11 cellular contexts compared by ENCODE assay signal in genomic region chr16:73019456-73020362, GRCh38. TPM values are rescaled to one million over a fixed set of nuclear protein-coding genes. Genes with fewer than 3 reads are reported as not detected.
DNase-seq lines count a peak whose midpoint lies in the region; ATAC-seq and TF ChIP-seq lines count a peak whose summit lies in the region.
"Had no signal": no experiment of that assay in that cellular context is flagged by ENCODE, and none has a peak within 500 bp of the region (broad histone marks: within the 10 kb centered on the region; RNA-seq: fewer than 3 reads in every experiment).

No MANE protein-coding gene starts in this region.

- no TSS peak for BruUV-seq in MCF 10A (replicated peaks; lab: Mats Ljungman, UMichigan)
- no TSS peak for BruUV-seq in mammary epithelial cell (replicated peaks; lab: Mats Ljungman, UMichigan)

- H2AFZ ChIP-seq in mammary epithelial cell (ENCODE audit: low read depth, low read length): no peak overlapping the region

- peak overlapping the region; percentile 10 for H3K27ac Mint-ChIP-seq in MCF 10A (ENCODE audit: low read depth, unreplicated experiment)
- no peak overlapping the region for H3K27ac Mint-ChIP-seq in effector memory CD8-positive, alpha-beta T cell
- H3K27ac Mint-ChIP-seq in T-helper 2 cell treated with Interferon-gamma antibody and Interleukin-4, amounts not matched to agents 5 μg/mL and 100 μg/mL, for 36 hours: no peak overlapping the region

- dilution Hi-C loops in mammary epithelial cell (cut with HindIII; ENCODE audit: low sequenced_read_pairs): no loop called here

- peaks cover 17% of the 10 kb centered on the region for H4K20me1 ChIP-seq in mammary epithelial cell (ENCODE audit: insufficient read depth, low read length)
- H4K20me1 ChIP-seq: BLaER1 had no signal

- no peak overlapping the region for H3K27ac ChIP-seq in mammary epithelial cell (ENCODE audit: insufficient read depth, low read depth, low read length)
- H3K27ac ChIP-seq in aorta (ENCODE audit: low read depth in 1 of 2, low read length in 2 of 2): peak overlapping the region; percentile 0 to 15
- H3K27ac ChIP-seq: BLaER1, HL-60 had no signal

- TF ChIP-seq CTCF in MCF 10A (IDR thresholded peaks at IDR 0.05; ENCODE audit: unreplicated experiment): no peak
- TF ChIP-seq CTCF in mammary epithelial cell (conservative IDR thresholded peaks at IDR 0.05 in 1 of 2, IDR thresholded peaks at IDR 0.05 in 1 of 2; ENCODE audit: extremely low read depth in 1 of 2, insufficient read depth in 1 of 2, low read depth in 1 of 2, low read length in 2 of 2): no peak
- TF ChIP-seq CTCF in cardiac fibroblast (IDR thresholded peaks at IDR 0.05; ENCODE audit: low read depth, low read length): no peak

- H3K4me3 ChIP-seq in mammary epithelial cell (replicated peaks in 1 of 3; ENCODE audit: insufficient read depth in 1 of 3, low read depth in 2 of 3, low read length in 3 of 3) (no peak overlapping the region), cardiac fibroblast (replicated peaks in 1 of 2; ENCODE audit: low read depth in 2 of 2, low read length in 2 of 2) (peak overlapping the region; percentile 3 to 18), aorta (ENCODE audit: low read length in 2 of 2) (no peak overlapping the region)
- H3K4me3 ChIP-seq: BLaER1 had no signal

- H3K27me3 ChIP-seq in mammary epithelial cell (ENCODE audit: insufficient read depth, low read length) (no peaks in the 10 kb centered on the region), aorta (ENCODE audit: control insufficient read depth in 1 of 2, insufficient read depth in 2 of 2, low read length in 1 of 2) (no peaks in the 10 kb centered on the region)
- H3K27me3 ChIP-seq: BLaER1 had no signal

- H3K9ac ChIP-seq in mammary epithelial cell (ENCODE audit: insufficient read depth, low read length): no peak overlapping the region
- H3K9ac ChIP-seq: BLaER1 had no signal

- CTCF ChIA-PET in MCF 10A (lab: Yijun Ruan, JAX): interaction anchor here (0.6 to 2.4 kb wide), 6 partner anchors 12 to 936 kb away, joined by 3 to 10 read pairs (median 6); no protein-coding TSS in a partner anchor
- CTCF ChIA-PET in mammary epithelial cell (lab: Charles Lee; ENCODE audit: low non-redundant PET): no interaction called here

- POLR2A ChIA-PET in MCF 10A (lab: Yijun Ruan, JAX): interaction anchor here (0.8 to 1.4 kb wide), 3 partner anchors 30 to 36 kb away, joined by 3 read pairs; no protein-coding TSS in a partner anchor

- H3K27me3 Mint-ChIP-seq in MCF 10A (ENCODE audit: insufficient read depth, unreplicated experiment): no peaks in the 10 kb centered on the region
- peaks cover 4 to 14% of the 10 kb centered on the region in 2 donors for H3K27me3 Mint-ChIP-seq in effector memory CD8-positive, alpha-beta T cell
- no peaks in the 10 kb centered on the region for H3K27me3 Mint-ChIP-seq in T-helper 2 cell treated with Interferon-gamma antibody and Interleukin-4, amounts not matched to agents 5 μg/mL and 100 μg/mL, for 36 hours (ENCODE audit: low read depth)

- peak overlapping the region; percentile 45 for H3K4me3 Mint-ChIP-seq in MCF 10A (ENCODE audit: unreplicated experiment)
- H3K4me3 Mint-ChIP-seq in effector memory CD8-positive, alpha-beta T cell: no peak overlapping the region
- H3K4me3 Mint-ChIP-seq in T-helper 2 cell treated with Interferon-gamma antibody and Interleukin-4, amounts not matched to agents 5 μg/mL and 100 μg/mL, for 36 hours: no peak overlapping the region

- in situ Hi-C loops in mammary epithelial cell (cut with MboI; ENCODE audit: low sequenced_read_pairs in 2 of 2): no loop called here

- DNase-seq in MCF 10A (ENCODE audit: unreplicated experiment): peak; percentile 80
- DNase-seq in mammary epithelial cell: no peak
- peak; percentile 85 to 91 for DNase-seq in cardiac fibroblast (ENCODE audit: low read depth in 2 of 2)
- DNase-seq in lung microvascular endothelial cell (ENCODE audit: low read depth in 2 of 2): peak; percentile 36 to 83
- DNase-seq in aorta: no peak
- DNase-seq in effector memory CD8-positive, alpha-beta T cell: no peak
- no peak for DNase-seq in T-helper 2 cell treated with Interferon-gamma antibody and Interleukin-4, amounts not matched to agents 5 μg/mL and 100 μg/mL, for 36 hours (ENCODE audit: low spot score)
- DNase-seq: NK-92 treated with Interleukin-12 subunit alpha and Interleukin-12 subunit beta, amount 100 ng/mL, for 24 hours had no signal

- H3K4me1 ChIP-seq in mammary epithelial cell (ENCODE audit: insufficient read depth, low read length): peaks cover 24% of the 10 kb centered on the region
- H3K4me1 ChIP-seq in aorta (ENCODE audit: control insufficient read depth in 1 of 2, insufficient read depth in 2 of 2, low read length in 2 of 2): peaks cover 4% of the 10 kb centered on the region in 2 donors

- H3K36me3 Mint-ChIP-seq in MCF 10A (ENCODE audit: insufficient read depth, unreplicated experiment): peaks cover 12% of the 10 kb centered on the region
- peaks cover 4% of the 10 kb centered on the region for H3K36me3 Mint-ChIP-seq in effector memory CD8-positive, alpha-beta T cell (ENCODE audit: insufficient read depth)
- H3K36me3 Mint-ChIP-seq in T-helper 2 cell treated with Interferon-gamma antibody and Interleukin-4, amounts not matched to agents 5 μg/mL and 100 μg/mL, for 36 hours (ENCODE audit: low read depth): no peaks in the 10 kb centered on the region

- 94% methylated on average over 13 of the region's 19 CpGs for WGBS in mammary epithelial cell (ENCODE audit: low coverage, missing lambda C conversion rate)
- WGBS in aorta, 2 donors: 20 to 25% methylated on average over 19 of the region's 19 CpGs

- H3K4me1 Mint-ChIP-seq in MCF 10A (ENCODE audit: insufficient read depth, unreplicated experiment): peaks cover 33% of the 10 kb centered on the region
- no peaks in the 10 kb centered on the region for H3K4me1 Mint-ChIP-seq in effector memory CD8-positive, alpha-beta T cell (ENCODE audit: low read depth in 2 of 2)
- no peaks in the 10 kb centered on the region for H3K4me1 Mint-ChIP-seq in T-helper 2 cell treated with Interferon-gamma antibody and Interleukin-4, amounts not matched to agents 5 μg/mL and 100 μg/mL, for 36 hours (ENCODE audit: low read depth)

- no peak overlapping the region for H3K4me2 ChIP-seq in mammary epithelial cell (ENCODE audit: insufficient read depth, low read depth, low read length)
- H3K4me2 ChIP-seq: BLaER1 had no signal

- H3K36me3 ChIP-seq in mammary epithelial cell (ENCODE audit: insufficient read depth, low read length) (no peaks in the 10 kb centered on the region), aorta (ENCODE audit: control insufficient read depth in 1 of 2, insufficient read depth in 2 of 2, low read length in 1 of 2) (no peaks in the 10 kb centered on the region)
- H3K36me3 ChIP-seq: BLaER1 had no signal

- intact Hi-C loops in MCF 10A (cut with micrococcal nuclease): no loop called here
- intact Hi-C loops in mammary epithelial cell (cut with micrococcal nuclease): no loop called here
- intact Hi-C loops in aorta (cut with DNase I): loop anchor here in 1 of 2 donors (5.0 kb wide), 1 partner anchor 32 kb away; no protein-coding TSS in a partner anchor

- ATAC-seq in aorta (ENCODE audit: low FRiP score) (peak; percentile 47), HG03432 (IDR thresholded peaks at IDR 0.05; ENCODE audit: unreplicated experiment) (no peak)
- ATAC-seq in effector memory CD8-positive, alpha-beta T cell (replicated peaks): no peak

- peaks cover 61% of the 10 kb centered on the region for H3K79me2 ChIP-seq in mammary epithelial cell (ENCODE audit: insufficient read depth, low read length)

- H3K9me3 ChIP-seq in mammary epithelial cell (replicated peaks; ENCODE audit: insufficient read depth, low read length): no peaks in the 10 kb centered on the region
- no peaks in the 10 kb centered on the region for H3K9me3 ChIP-seq in aorta (ENCODE audit: control insufficient read depth, low read length)

- H3K9me3 Mint-ChIP-seq in MCF 10A (ENCODE audit: unreplicated experiment): no peaks in the 10 kb centered on the region
- H3K9me3 Mint-ChIP-seq in effector memory CD8-positive, alpha-beta T cell: peaks cover 1 to 7% of the 10 kb centered on the region in 2 donors
- no peaks in the 10 kb centered on the region for H3K9me3 Mint-ChIP-seq in T-helper 2 cell treated with Interferon-gamma antibody and Interleukin-4, amounts not matched to agents 5 μg/mL and 100 μg/mL, for 36 hours

RNA-seq across cellular contexts. Expression of gene ZFHX3, which starts 28.2 kb away (rescaled TPM):
- total RNA-seq in MCF 10A (2022) (21.1 and 27.4 TPM in 2 replicates), mammary epithelial cell (10 to 100 TPM in 1 of 2 donors, 1 to 10 TPM in 1; 6.7 to 11.3 TPM), lung microvascular endothelial cell (3.7 and 7.9 TPM in 2 replicates), aorta (10 to 100 TPM; 67.4 to 96.9 TPM)
- polyA plus RNA-seq in mammary epithelial cell (1.5 TPM), aorta (1 to 10 TPM; 4.3 to 8.0 TPM)
- 11.4 TPM for polyA minus RNA-seq in mammary epithelial cell

Comparison
In these comparisons a context has a peak if more than half of its experiments do, and no peak if none do; other contexts are left out.
1. DNase-seq: peak in MCF 10A (single experiment), cardiac fibroblast (2 of 2) and lung microvascular endothelial cell (2 of 2); none in mammary epithelial cell (single experiment), aorta (0 of 2), effector memory CD8-positive, alpha-beta T cell (0 of 3) and T-helper 2 cell treated with Interferon-gamma antibody and Interleukin-4, amounts not matched to agents 5 μg/mL and 100 μg/mL, for 36 hours (single experiment).
2. H3K4me3 ChIP-seq: peak in cardiac fibroblast (2 of 2); none in mammary epithelial cell (0 of 3) and aorta (0 of 2).